In the genomic region with DNA sequence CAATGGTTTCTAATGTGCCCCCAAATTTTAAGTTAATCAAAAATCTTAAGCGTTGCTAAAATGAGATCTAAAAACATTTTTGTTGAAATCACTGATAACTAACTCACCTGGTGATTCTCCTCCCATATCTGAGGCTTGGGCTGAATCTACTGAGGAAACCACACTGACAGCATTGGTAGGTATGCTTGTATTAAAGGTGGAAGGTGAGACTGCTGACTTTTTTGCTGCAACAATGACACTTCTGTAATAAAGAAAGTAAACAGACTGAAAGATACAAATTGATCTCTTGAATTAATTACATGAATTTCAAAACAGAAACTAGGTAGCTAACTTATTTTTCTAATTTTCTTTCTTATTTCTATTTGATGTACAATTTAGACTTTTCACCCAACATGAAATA, we compare ENCODE assay signal across 16 cellular contexts.
DNase-seq lines count a peak whose midpoint lies in the region; ATAC-seq, FAIRE-seq and TF ChIP-seq lines count a peak whose summit lies in the region.
"Had no signal": no experiment of that assay in that cellular context is flagged by ENCODE, and none has a peak within 500 bp of the region (broad histone marks: within the 10 kb centered on the region; RNA-seq: fewer than 3 reads in every experiment).

No MANE protein-coding gene starts in this region.

- FAIRE-seq in HepG2 (lab: Jason Lieb, UNC) (no peak), K562 (lab: Jason Lieb, UNC) (no peak)
- FAIRE-seq: GM12892, GM18507 had no signal

- no TSS peak for BruUV-seq in HepG2 (replicated peaks; lab: Mats Ljungman, UMichigan)
- BruUV-seq in K562 (replicated peaks; lab: Mats Ljungman, UMichigan), result no TSS peak

- no peaks in the 10 kb centered on the region for H3K9me1 ChIP-seq in K562 (ENCODE audit: control insufficient read depth, insufficient read depth, low read length)

- H3K4ac ChIP-seq in mesendoderm (ENCODE audit: low read depth, low read length), result no peak overlapping the region

- H4K8ac ChIP-seq in mesendoderm (ENCODE audit: low read depth, low read length), result no peak overlapping the region

- H3K4me3 ChIP-seq in HepG2 (replicated peaks in 1 of 3; ENCODE audit: insufficient read depth in 1 of 3, low read depth in 2 of 3, low read length in 3 of 3), result no peak overlapping the region
- no peak overlapping the region for H3K4me3 ChIP-seq in right lobe of liver
- no peak overlapping the region for H3K4me3 ChIP-seq in K562
- no peak overlapping the region for H3K4me3 ChIP-seq in mesendoderm (ENCODE audit: low read length)
- H3K4me3 ChIP-seq in body of pancreas, result no peak overlapping the region
- H3K4me3 ChIP-seq: BLaER1 had no signal

- H3K27me3 ChIP-seq in HepG2 (ENCODE audit: control insufficient read depth in 1 of 2, insufficient read depth in 2 of 2, low read length in 2 of 2) (no peaks in the 10 kb centered on the region), right lobe of liver (no peaks in the 10 kb centered on the region), K562 (ENCODE audit: control insufficient read depth in 2 of 2, insufficient read depth in 2 of 2, low read length in 2 of 2) (no peaks in the 10 kb centered on the region), mesendoderm (ENCODE audit: insufficient read depth, low read length, poor library complexity) (no peaks in the 10 kb centered on the region), body of pancreas (no peaks in the 10 kb centered on the region)
- H3K27me3 ChIP-seq: BLaER1 had no signal

- TF ChIP-seq RAD21 in HepG2 (CRISPR knock-in tag; IDR thresholded peaks at IDR 0.05) (no peak), K562 (CRISPR knock-in tag; conservative IDR thresholded peaks at IDR 0.05 in 1 of 2, IDR thresholded peaks at IDR 0.05 in 1 of 2) (no peak)

- H2BK15ac ChIP-seq in mesendoderm (replicated peaks; ENCODE audit: low read depth), result no peak overlapping the region

- in situ Hi-C loops in HepG2 (cut with HindIII; ENCODE audit: extremely low pct_ligation_motif_present, low pct_unique_long_range_greater_than_20kb), result no loop called here
- in situ Hi-C loops in K562 (cut with MboI), result no loop called here

- no peak overlapping the region for H4K5ac ChIP-seq in mesendoderm (ENCODE audit: low read length)

- no peak overlapping the region for H3K27ac ChIP-seq in HepG2 (ENCODE audit: extremely low read length, insufficient read depth, low read length)
- no peak overlapping the region for H3K27ac ChIP-seq in right lobe of liver
- H3K27ac ChIP-seq in K562 (ENCODE audit: extremely low read depth, low read depth, low read length), result no peak overlapping the region
- H3K27ac ChIP-seq in mesendoderm (ENCODE audit: low read depth, low read length), result no peak overlapping the region
- H3K27ac ChIP-seq in body of pancreas, result no peak overlapping the region
- H3K27ac ChIP-seq: BLaER1 had no signal

- CTCF ChIA-PET in HepG2 (lab: Yijun Ruan, JAX; ENCODE audit: low intra/inter-chr PET ratio, low total read pairs), result no interaction called here
- CTCF ChIA-PET in K562 (lab: Yijun Ruan, JAX; ENCODE audit: low intra/inter-chr PET ratio), result no interaction called here

- no peak overlapping the region for H2BK120ac ChIP-seq in mesendoderm (ENCODE audit: low read depth, low read length)

- no peak overlapping the region for H3K4me3 Mint-ChIP-seq in activated T-helper 2 cell treated with anti-CD3 and anti-CD28 coated beads, Interferon-gamma antibody, Interleukin-2, Interleukin-4, amounts not matched to agents 10 μg/mL and 5 μg/mL and 100 μg/mL, durations not matched to agents 14 hours and 24 hours and 36 hours (ENCODE audit: low read depth)
- H3K4me3 Mint-ChIP-seq: CD14-positive monocyte; CD4-positive, alpha-beta memory T cell had no signal

- no peak overlapping the region for H2AFZ ChIP-seq in HepG2 (ENCODE audit: low read length)
- no peak overlapping the region for H2AFZ ChIP-seq in K562 (ENCODE audit: low read depth, low read length)

- no peak overlapping the region for H2AK5ac ChIP-seq in mesendoderm (ENCODE audit: low read length)

- ATAC-seq in HepG2 (no peak), right lobe of liver (no peak), K562 (no peak), body of pancreas (no peak)

- no peak for TF ChIP-seq EP300 in HepG2 (IDR thresholded peaks at IDR 0.05; ENCODE audit: low read depth in 2 of 2, low read length in 2 of 2)
- no peak for TF ChIP-seq EP300 in HepG2 (CRISPR knock-in tag; IDR thresholded peaks at IDR 0.05; ENCODE audit: borderline replicate concordance)
- TF ChIP-seq EP300 in K562 (IDR thresholded peaks at IDR 0.05; ENCODE audit: low read length), result no peak

- H3K9ac ChIP-seq in HepG2 (ENCODE audit: insufficient read depth, low read depth, low read length), result no peak overlapping the region
- H3K9ac ChIP-seq in K562 (ENCODE audit: insufficient read depth in 1 of 2, low read depth in 2 of 2, low read length in 2 of 2), result no peak overlapping the region
- H3K9ac ChIP-seq in mesendoderm (ENCODE audit: low read length), result no peak overlapping the region
- H3K9ac ChIP-seq: BLaER1 had no signal

- H4K20me1 ChIP-seq in HepG2 (ENCODE audit: insufficient read depth, low read length) (no peaks in the 10 kb centered on the region), K562 (replicated peaks; ENCODE audit: control insufficient read depth, insufficient read depth, low read length) (no peaks in the 10 kb centered on the region)
- H4K20me1 ChIP-seq: BLaER1 had no signal

- no peak overlapping the region for H3K56ac ChIP-seq in mesendoderm (ENCODE audit: low read length)

- no peak overlapping the region for H3K4me2 ChIP-seq in HepG2 (ENCODE audit: low read depth, low read length)
- H3K4me2 ChIP-seq in K562 (ENCODE audit: insufficient read depth, low read length), result no peak overlapping the region
- no peak overlapping the region for H3K4me2 ChIP-seq in mesendoderm (ENCODE audit: low read length)
- H3K4me2 ChIP-seq: BLaER1 had no signal

- no peaks in the 10 kb centered on the region for H3K79me2 ChIP-seq in HepG2 (ENCODE audit: insufficient read depth, low read length)
- H3K79me2 ChIP-seq in K562 (ENCODE audit: control insufficient read depth, insufficient read depth, low read length), result no peaks in the 10 kb centered on the region; the same call in 2 of the 3 replicates
- H3K79me2 ChIP-seq in mesendoderm (ENCODE audit: control insufficient read depth, insufficient read depth, low read length), result no peaks in the 10 kb centered on the region

- no peaks in the 10 kb centered on the region for H3K9me3 Mint-ChIP-seq in activated T-helper 2 cell treated with anti-CD3 and anti-CD28 coated beads, Interferon-gamma antibody, Interleukin-2, Interleukin-4, amounts not matched to agents 10 μg/mL and 5 μg/mL and 100 μg/mL, durations not matched to agents 14 hours and 24 hours and 36 hours
- H3K9me3 Mint-ChIP-seq: CD14-positive monocyte had no signal

- POLR2A ChIA-PET in HepG2 (lab: Yijun Ruan, JAX), result no interaction called here
- POLR2A ChIA-PET in K562 (lab: Yijun Ruan, JAX), result no interaction called here

- no peaks in the 10 kb centered on the region for H3K9me3 ChIP-seq in HepG2 (ENCODE audit: low read length)
- no peaks in the 10 kb centered on the region for H3K9me3 ChIP-seq in right lobe of liver
- H3K9me3 ChIP-seq in K562 (replicated peaks; ENCODE audit: control insufficient read depth, insufficient read depth, low read depth, low read length), result no peaks in the 10 kb centered on the region; the same call in 1 of the 2 replicates
- H3K9me3 ChIP-seq in body of pancreas, result no peaks in the 10 kb centered on the region
- H3K9me3 ChIP-seq: BLaER1 had no signal

- H3K27ac Mint-ChIP-seq in activated T-helper 2 cell treated with anti-CD3 and anti-CD28 coated beads, Interferon-gamma antibody, Interleukin-2, Interleukin-4, amounts not matched to agents 10 μg/mL and 5 μg/mL and 100 μg/mL, durations not matched to agents 14 hours and 24 hours and 36 hours, result no peak overlapping the region
- H3K27ac Mint-ChIP-seq: CD14-positive monocyte; CD4-positive, alpha-beta memory T cell had no signal

- DNase-seq in HepG2 (ENCODE audit: low spot score) (no peak), right lobe of liver (no peak), K562 (ENCODE audit: extremely low read depth in 1 of 4, low spot score in 3 of 4) (no peak), mesendoderm (peak; percentile 14), body of pancreas (no peak), cerebellar cortex (ENCODE audit: low spot score) (no peak)
- DNase-seq in activated T-helper 2 cell treated with anti-CD3 and anti-CD28 coated beads, Interferon-gamma antibody, Interleukin-2, Interleukin-4, amounts not matched to agents 10 μg/mL and 5 μg/mL and 100 μg/mL, durations not matched to agents 14 hours and 24 hours and 36 hours (ENCODE audit: low spot score), result no peak
- DNase-seq: 8988T; Calu3; CD4-positive, alpha-beta memory T cell; GOT3; H7 had no signal

- H3K18ac ChIP-seq in mesendoderm (ENCODE audit: low read length), result no peak overlapping the region

- no peak overlapping the region for H3K23ac ChIP-seq in mesendoderm (ENCODE audit: low read length)

- H3K4me1 ChIP-seq in HepG2 (ENCODE audit: insufficient read depth, low read length), result no peaks in the 10 kb centered on the region
- no peaks in the 10 kb centered on the region for H3K4me1 ChIP-seq in right lobe of liver
- no peaks in the 10 kb centered on the region for H3K4me1 ChIP-seq in K562 (replicated peaks in 1 of 2; ENCODE audit: control insufficient read depth in 2 of 2, insufficient read depth in 2 of 2, low read length in 2 of 2)
- H3K4me1 ChIP-seq in mesendoderm (ENCODE audit: control insufficient read depth, low read depth, low read length), result no peaks in the 10 kb centered on the region
- H3K4me1 ChIP-seq in body of pancreas, result peaks cover 4% of the 10 kb centered on the region
- H3K4me1 ChIP-seq: BLaER1 had no signal

- TF ChIP-seq CTCF in HepG2 (CRISPR knock-in tag; IDR thresholded peaks at IDR 0.05) (no peak), right lobe of liver (IDR thresholded peaks at IDR 0.05) (no peak), K562 (IDR thresholded peaks at IDR 0.05 in 2 of 3, conservative IDR thresholded peaks at IDR 0.05 in 1 of 3; ENCODE audit: insufficient read depth in 2 of 3, low read depth in 1 of 3, low read length in 3 of 3) (no peak), body of pancreas (IDR thresholded peaks at IDR 0.05) (no peak)

- H3K27me3 Mint-ChIP-seq in activated T-helper 2 cell treated with anti-CD3 and anti-CD28 coated beads, Interferon-gamma antibody, Interleukin-2, Interleukin-4, amounts not matched to agents 10 μg/mL and 5 μg/mL and 100 μg/mL, durations not matched to agents 14 hours and 24 hours and 36 hours (ENCODE audit: low read depth), result no peaks in the 10 kb centered on the region
- H3K27me3 Mint-ChIP-seq: CD4-positive, alpha-beta memory T cell had no signal

- peaks cover 15% of the 10 kb centered on the region for H3K4me1 Mint-ChIP-seq in activated T-helper 2 cell treated with anti-CD3 and anti-CD28 coated beads, Interferon-gamma antibody, Interleukin-2, Interleukin-4, amounts not matched to agents 10 μg/mL and 5 μg/mL and 100 μg/mL, durations not matched to agents 14 hours and 24 hours and 36 hours (ENCODE audit: low read depth)
- H3K4me1 Mint-ChIP-seq: CD14-positive monocyte had no signal

- H3K36me3 Mint-ChIP-seq in activated T-helper 2 cell treated with anti-CD3 and anti-CD28 coated beads, Interferon-gamma antibody, Interleukin-2, Interleukin-4, amounts not matched to agents 10 μg/mL and 5 μg/mL and 100 μg/mL, durations not matched to agents 14 hours and 24 hours and 36 hours (ENCODE audit: low read depth), result peaks cover 19% of the 10 kb centered on the region

- WGBS in HepG2 (ENCODE audit: low lambda C conversion rate), result 95% methylated on average over 1 of the region's 1 CpG
- whole genome bisulfite sequencing in right lobe of liver (ENCODE audit: insufficient coverage, low coverage, low lambda C conversion rate, missing lambda C conversion rate), result 94% methylated on average over 1 of the region's 1 CpG
- 100% methylated on average over 1 of the region's 1 CpG for WGBS in K562 (ENCODE audit: insufficient coverage, low coverage, missing lambda C conversion rate)
- no CpG with 5 or more reads among the region's 1 CpG for WGBS in mesendoderm (ENCODE audit: extremely low coverage, insufficient coverage, low lambda C conversion rate)
- 98 to 100% methylated on average over 1 of the region's 1 CpG for WGBS in body of pancreas, 2 donors

- H3K36me3 ChIP-seq in HepG2 (replicated peaks in 1 of 2; ENCODE audit: control insufficient read depth in 1 of 2, insufficient read depth in 2 of 2, low read length in 2 of 2) (0 out of 5 replicates have a peak, but pooled peaks cover 0 to 10% of the 10 kb centered on the region in 2 experiments), right lobe of liver (no peaks in the 10 kb centered on the region), K562 (ENCODE audit: control insufficient read depth, insufficient read depth, low read length) (peaks cover 23% of the 10 kb centered on the region), mesendoderm (ENCODE audit: control insufficient read depth, insufficient read depth, low read length) (no peaks in the 10 kb centered on the region), body of pancreas (replicated peaks in 1 of 2; ENCODE audit: insufficient read depth in 1 of 2, low read depth in 2 of 2) (no peaks in the 10 kb centered on the region)
- H3K36me3 ChIP-seq: BLaER1 had no signal

- H2BK5ac ChIP-seq in mesendoderm (ENCODE audit: low read length), result no peak overlapping the region

- H3K79me1 ChIP-seq in mesendoderm (ENCODE audit: low read length), result no peaks in the 10 kb centered on the region

- TF ChIP-seq POLR2A in HepG2 (IDR thresholded peaks at IDR 0.05; ENCODE audit: insufficient read depth in 1 of 2, low read depth in 2 of 2, low read length in 2 of 2), result no peak
- TF ChIP-seq POLR2A in right lobe of liver (IDR thresholded peaks at IDR 0.05), result no peak
- TF ChIP-seq POLR2A in K562 (conservative IDR thresholded peaks at IDR 0.05), result no peak
- TF ChIP-seq POLR2A in body of pancreas (IDR thresholded peaks at IDR 0.05), result no peak

- intact Hi-C loops in HepG2 (cut with micrococcal nuclease; ENCODE audit: unreplicated experiment), result no loop called here
- intact Hi-C loops in right lobe of liver (cut with DNase I), result no loop called here
- intact Hi-C loops in K562 (cut with micrococcal nuclease), result no loop called here
- intact Hi-C loops in activated T-helper 2 cell treated with anti-CD3 and anti-CD28 coated beads, Interferon-gamma antibody, Interleukin-2, Interleukin-4, amounts not matched to agents 10 μg/mL and 5 μg/mL and 100 μg/mL, durations not matched to agents 14 hours and 24 hours and 36 hours (cut with micrococcal nuclease), result loop anchor here (5.0 kb wide), 1 partner anchor 155 kb away; no protein-coding TSS in a partner anchor
- intact Hi-C loops in body of pancreas (cut with DNase I), result no loop called here
